18 cellular contexts compared by ENCODE assay signal in the genomic region with DNA sequence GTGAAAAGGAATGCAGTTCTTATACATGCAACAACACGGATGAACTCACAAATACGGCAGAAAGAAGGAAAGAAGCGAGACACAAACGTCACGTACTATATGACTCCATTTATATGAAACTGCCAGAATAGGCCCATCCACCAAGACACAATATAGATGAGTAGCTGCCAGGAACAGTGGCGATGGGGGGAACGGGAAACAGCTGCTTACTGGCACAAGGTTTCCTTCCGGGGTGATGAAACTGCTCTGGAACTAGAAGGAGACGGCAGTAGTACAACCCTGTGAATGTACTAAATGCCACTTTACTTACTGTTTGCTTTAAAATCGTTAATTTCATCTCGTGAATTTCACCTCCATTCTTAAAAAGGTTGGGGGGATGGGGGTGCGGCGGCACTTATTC.
"Had no signal": no experiment of that assay in that cellular context is flagged by ENCODE, and none has a peak within 500 bp of the region (broad histone marks: within the 10 kb centered on the region; RNA-seq: fewer than 3 reads in every experiment).

No MANE protein-coding gene starts in this region.

- H3K4me3 Mint-ChIP-seq: activated naive CD4-positive, alpha-beta T cell treated with anti-CD3 and anti-CD28 coated beads, Interleukin-2, amount 50 U/mL, for 24 hours; central memory CD8-positive, alpha-beta T cell; effector memory CD8-positive, alpha-beta T cell; T-cell had no signal

- H3K27me3 ChIP-seq: brain microvascular endothelial cell, heart left ventricle, pancreas, sigmoid colon had no signal

- H3K9me3 ChIP-seq: heart left ventricle, pancreas, sigmoid colon, thoracic aorta had no signal

- H3K4me3 ChIP-seq: heart left ventricle, pancreas, sigmoid colon, thoracic aorta had no signal

- DNase-seq: activated CD4-positive, alpha-beta T cell treated with anti-CD3 and anti-CD28 coated beads for 1 hour; activated CD4-positive, alpha-beta T cell treated with anti-CD3 and anti-CD28 coated beads, Interleukin-2, amount 50 U/mL, for 48 hours; activated effector memory CD4-positive, alpha-beta T cell treated with Interleukin-2 at 50 U/mL for 16 hours; activated T-cell treated with anti-CD3 and anti-CD28 coated beads, Interleukin-2, amount 50 U/mL, for 1 hour; amniotic stem cell; cortex of kidney; effector memory CD8-positive, alpha-beta T cell; foreskin melanocyte; heart left ventricle; pancreas; sigmoid colon; stimulated activated CD4-positive, alpha-beta T cell treated with anti-CD3 and anti-CD28 coated beads, Interleukin-1b, Interleukin-23, amount 100 ng/mL, for 48 hours; T-cell had no signal

- H3K27ac ChIP-seq: brain microvascular endothelial cell, epithelial cell of prostate, pancreas, thoracic aorta had no signal

- ATAC-seq: effector memory CD8-positive, alpha-beta T cell; T-cell had no signal

- H3K27me3 Mint-ChIP-seq: activated naive CD4-positive, alpha-beta T cell treated with anti-CD3 and anti-CD28 coated beads, Interleukin-2, amount 50 U/mL, for 24 hours; central memory CD8-positive, alpha-beta T cell; effector memory CD8-positive, alpha-beta T cell; T-cell had no signal

- H3K36me3 ChIP-seq: pancreas, sigmoid colon, thoracic aorta had no signal

- H3K9me3 Mint-ChIP-seq: activated naive CD4-positive, alpha-beta T cell treated with anti-CD3 and anti-CD28 coated beads, Interleukin-2, amount 50 U/mL, for 24 hours; central memory CD8-positive, alpha-beta T cell; effector memory CD8-positive, alpha-beta T cell; T-cell had no signal

- H3K27ac Mint-ChIP-seq: activated naive CD4-positive, alpha-beta T cell treated with anti-CD3 and anti-CD28 coated beads, Interleukin-2, amount 50 U/mL, for 24 hours; effector memory CD8-positive, alpha-beta T cell; T-cell had no signal
